1 cellular context compared by ENCODE assay signal in genomic region chr17:73613947-73614655, GRCh38.
TF ChIP-seq lines count a peak whose summit lies in the region.

No MANE protein-coding gene starts in this region.

TF ChIP-seq in SK-N-SH, 30 proteins besides CTCF, POLR2A, EP300 and RAD21:
- TF ChIP-seq MEF2A (IDR thresholded peaks at IDR 0.05; ENCODE audit: borderline replicate concordance, low read depth) = no peak
- peak; percentile 38 for TF ChIP-seq CHD2 (IDR thresholded peaks at IDR 0.05; ENCODE audit: low read length, partially characterized antibody)
- TF ChIP-seq IRF3 (IDR thresholded peaks at IDR 0.05; ENCODE audit: low read depth, low read length) = no peak
- TF ChIP-seq JUND (IDR thresholded peaks at IDR 0.05) = no peak
- no peak; the same call in 1 of the 2 replicates for TF ChIP-seq SMC3 (IDR thresholded peaks at IDR 0.05; ENCODE audit: low read depth, low read length)
- TF ChIP-seq RXRA (IDR thresholded peaks at IDR 0.05; ENCODE audit: borderline replicate concordance, low read depth) = no peak
- no peak for TF ChIP-seq REST (IDR thresholded peaks at IDR 0.05; ENCODE audit: low read depth, low read length)
- no peak for TF ChIP-seq FOXJ3 (CRISPR knock-in tag; IDR thresholded peaks at IDR 0.05)
- no peak for TF ChIP-seq GATA2 (CRISPR knock-in tag; IDR thresholded peaks at IDR 0.05)
- no peak for TF ChIP-seq TCF12 (IDR thresholded peaks at IDR 0.05)
- no peak for TF ChIP-seq FOXM1 (IDR thresholded peaks at IDR 0.05; ENCODE audit: low read depth)
- TF ChIP-seq SIN3A (IDR thresholded peaks at IDR 0.05; ENCODE audit: borderline replicate concordance, low read depth, low read length) = no peak
- no peak for TF ChIP-seq ZBTB33 (IDR thresholded peaks at IDR 0.05; ENCODE audit: borderline replicate concordance, low read depth)
- TF ChIP-seq RCOR1 (IDR thresholded peaks at IDR 0.05; ENCODE audit: low read length) = peak; percentile 41; the same call in 1 of the 2 replicates
- no peak for TF ChIP-seq PBX3 (IDR thresholded peaks at IDR 0.05)
- TF ChIP-seq NRF1 (IDR thresholded peaks at IDR 0.05; ENCODE audit: low read depth, low read length) = no peak
